In genomic region chr2:233928594-233929351, GRCh38 we compare ENCODE assay signal across 8 cellular contexts. TPM values are rescaled to one million over a fixed set of nuclear protein-coding genes. Genes with fewer than 3 reads are reported as not detected.
DNase-seq lines count a peak whose midpoint lies in the region; ATAC-seq, FAIRE-seq and TF ChIP-seq lines count a peak whose summit lies in the region.

No MANE protein-coding gene starts in this region.

- FAIRE-seq in RCC 7860 (lab: Jason Lieb, UNC), result peak; percentile 57

- no peak overlapping the region for H3K4me3 Mint-ChIP-seq in CD8-positive, alpha-beta T cell
- H3K4me3 Mint-ChIP-seq in T-helper 17 cell, result no peak overlapping the region
- H3K4me3 Mint-ChIP-seq in activated T-helper 1 cell treated with anti-CD3 and anti-CD28 coated beads, Interleukin-12 subunit alpha, Interleukin-12 subunit beta, Interleukin-2, Interleukin-4 antibody, amounts not matched to agents 30 ng/mL and 10 ng/mL and 1 ng/mL, durations not matched to agents 14 hours and 24 hours and 36 hours, result no peak overlapping the region

- intact Hi-C loops in CD8-positive, alpha-beta T cell (cut with DNase I, micrococcal nuclease), result no loop called here
- intact Hi-C loops in head of caudate nucleus (cut with DNase I), result no loop called here
- intact Hi-C loops in activated T-helper 1 cell treated with anti-CD3 and anti-CD28 coated beads, Interleukin-12 subunit alpha, Interleukin-12 subunit beta, Interleukin-2, Interleukin-4 antibody, amounts not matched to agents 30 ng/mL and 10 ng/mL and 1 ng/mL, durations not matched to agents 14 hours and 24 hours and 36 hours (cut with micrococcal nuclease), result no loop called here

- no peaks in the 10 kb centered on the region for H3K36me3 ChIP-seq in CD8-positive, alpha-beta T cell (ENCODE audit: insufficient read depth, low read length)

- TF ChIP-seq CTCF in CD8-positive, alpha-beta T cell (IDR thresholded peaks at IDR 0.05), result peak; percentile 32
- TF ChIP-seq CTCF in GM20000 (IDR thresholded peaks at IDR 0.05; ENCODE audit: extremely low read depth, missing control alignments), result peak; percentile 10

- POLR2A ChIA-PET in CD8-positive, alpha-beta T cell (lab: Charles Lee), result no interaction called here

- no peak overlapping the region for H3K4me3 ChIP-seq in CD8-positive, alpha-beta T cell (ENCODE audit: low read depth, low read length)

- CTCF ChIA-PET in CD8-positive, alpha-beta T cell (lab: Charles Lee), result interaction anchor here (1.2 to 1.6 kb wide), 2 partner anchors 11 to 26 kb away, joined by 3 to 5 read pairs; partner anchors contain the start of gene TRPM8

- no peak for ATAC-seq in CD8-positive, alpha-beta T cell
- ATAC-seq in HG02798 (IDR thresholded peaks at IDR 0.05; ENCODE audit: poor library complexity, unreplicated experiment), result no peak
- ATAC-seq in T-helper 17 cell, result no peak

- DNase-seq in CD8-positive, alpha-beta T cell, result peak in 2 of 7 experiments; percentile 3 to 10
- DNase-seq in GM20000 (ENCODE audit: low spot score) (no peak), RCC 7860 (ENCODE audit: low spot score) (peak; percentile 17), head of caudate nucleus (peak in 37 of 42 donors; percentile 10 to 65 (median 35)), T-helper 17 cell (no peak), substantia nigra (lab: John Stamatoyannopoulos, UW) (no peak)
- no peak for DNase-seq in activated T-helper 1 cell treated with anti-CD3 and anti-CD28 coated beads, Interleukin-12 subunit alpha, Interleukin-12 subunit beta, Interleukin-2, Interleukin-4 antibody, amounts not matched to agents 30 ng/mL and 10 ng/mL and 1 ng/mL, durations not matched to agents 14 hours and 24 hours and 36 hours (ENCODE audit: low spot score)

- H3K27me3 Mint-ChIP-seq in CD8-positive, alpha-beta T cell (ENCODE audit: low read depth), result peaks cover 56% of the 10 kb centered on the region
- H3K27me3 Mint-ChIP-seq in T-helper 17 cell, result peaks cover 78% of the 10 kb centered on the region
- peaks cover 21% of the 10 kb centered on the region for H3K27me3 Mint-ChIP-seq in activated T-helper 1 cell treated with anti-CD3 and anti-CD28 coated beads, Interleukin-12 subunit alpha, Interleukin-12 subunit beta, Interleukin-2, Interleukin-4 antibody, amounts not matched to agents 30 ng/mL and 10 ng/mL and 1 ng/mL, durations not matched to agents 14 hours and 24 hours and 36 hours (ENCODE audit: insufficient read depth)

- no peak overlapping the region for H3K27ac ChIP-seq in CD8-positive, alpha-beta T cell (ENCODE audit: low read depth, low read length)
- no peak overlapping the region for H3K27ac ChIP-seq in substantia nigra (ENCODE audit: low read depth, low read length, poor library complexity, severe bottlenecking)

- peaks cover 3% of the 10 kb centered on the region for H3K4me1 Mint-ChIP-seq in CD8-positive, alpha-beta T cell (ENCODE audit: low read depth)
- peaks cover 2% of the 10 kb centered on the region for H3K4me1 Mint-ChIP-seq in T-helper 17 cell
- H3K4me1 Mint-ChIP-seq in activated T-helper 1 cell treated with anti-CD3 and anti-CD28 coated beads, Interleukin-12 subunit alpha, Interleukin-12 subunit beta, Interleukin-2, Interleukin-4 antibody, amounts not matched to agents 30 ng/mL and 10 ng/mL and 1 ng/mL, durations not matched to agents 14 hours and 24 hours and 36 hours (ENCODE audit: low read depth), result peaks cover 5% of the 10 kb centered on the region

- no peaks in the 10 kb centered on the region for H3K36me3 Mint-ChIP-seq in CD8-positive, alpha-beta T cell
- no peaks in the 10 kb centered on the region for H3K36me3 Mint-ChIP-seq in T-helper 17 cell (ENCODE audit: low read depth)
- H3K36me3 Mint-ChIP-seq in activated T-helper 1 cell treated with anti-CD3 and anti-CD28 coated beads, Interleukin-12 subunit alpha, Interleukin-12 subunit beta, Interleukin-2, Interleukin-4 antibody, amounts not matched to agents 30 ng/mL and 10 ng/mL and 1 ng/mL, durations not matched to agents 14 hours and 24 hours and 36 hours (ENCODE audit: low read depth), result no peaks in the 10 kb centered on the region

- no peaks in the 10 kb centered on the region for H3K9me3 ChIP-seq in CD8-positive, alpha-beta T cell (ENCODE audit: low read length)
- no peaks in the 10 kb centered on the region for H3K9me3 ChIP-seq in T-helper 17 cell (ENCODE audit: control insufficient read depth, low read length, poor library complexity, severe bottlenecking)

- H3K27ac Mint-ChIP-seq in CD8-positive, alpha-beta T cell, result no peak overlapping the region
- H3K27ac Mint-ChIP-seq in T-helper 17 cell, result no peak overlapping the region
- no peak overlapping the region for H3K27ac Mint-ChIP-seq in activated T-helper 1 cell treated with anti-CD3 and anti-CD28 coated beads, Interleukin-12 subunit alpha, Interleukin-12 subunit beta, Interleukin-2, Interleukin-4 antibody, amounts not matched to agents 30 ng/mL and 10 ng/mL and 1 ng/mL, durations not matched to agents 14 hours and 24 hours and 36 hours

- no peaks in the 10 kb centered on the region for H3K27me3 ChIP-seq in CD8-positive, alpha-beta T cell (ENCODE audit: insufficient read depth, low read length)

- no peaks in the 10 kb centered on the region for H3K4me1 ChIP-seq in CD8-positive, alpha-beta T cell (ENCODE audit: insufficient read depth, low read length)

- no peaks in the 10 kb centered on the region for H3K9me3 Mint-ChIP-seq in CD8-positive, alpha-beta T cell
- no peaks in the 10 kb centered on the region for H3K9me3 Mint-ChIP-seq in activated T-helper 1 cell treated with anti-CD3 and anti-CD28 coated beads, Interleukin-12 subunit alpha, Interleukin-12 subunit beta, Interleukin-2, Interleukin-4 antibody, amounts not matched to agents 30 ng/mL and 10 ng/mL and 1 ng/mL, durations not matched to agents 14 hours and 24 hours and 36 hours

RNA-seq across cellular contexts. Expression of gene TRPM8, which starts 11.6 kb away (rescaled TPM):
- total RNA-seq in CD8-positive, alpha-beta T cell, result not detected
- total RNA-seq in T-helper 17 cell, result not detected
- total RNA-seq in activated T-helper 1 cell treated with anti-CD3 and anti-CD28 coated beads, Interleukin-12 subunit alpha, Interleukin-12 subunit beta, Interleukin-2, Interleukin-4 antibody, amounts not matched to agents 30 ng/mL and 10 ng/mL and 1 ng/mL, durations not matched to agents 14 hours and 24 hours and 36 hours, result not detected in 2 replicates

Comparison
In these comparisons a context has a peak if more than half of its experiments do, and no peak if none do; other contexts are left out.
1. DNase-seq: peak in RCC 7860 (single experiment) and head of caudate nucleus (37 of 42); none in GM20000 (single experiment), T-helper 17 cell (0 of 3), substantia nigra (0 of 49) and activated T-helper 1 cell treated with anti-CD3 and anti-CD28 coated beads, Interleukin-12 subunit alpha, Interleukin-12 subunit beta, Interleukin-2, Interleukin-4 antibody, amounts not matched to agents 30 ng/mL and 10 ng/mL and 1 ng/mL, durations not matched to agents 14 hours and 24 hours and 36 hours (single experiment).